In the genomic region with DNA sequence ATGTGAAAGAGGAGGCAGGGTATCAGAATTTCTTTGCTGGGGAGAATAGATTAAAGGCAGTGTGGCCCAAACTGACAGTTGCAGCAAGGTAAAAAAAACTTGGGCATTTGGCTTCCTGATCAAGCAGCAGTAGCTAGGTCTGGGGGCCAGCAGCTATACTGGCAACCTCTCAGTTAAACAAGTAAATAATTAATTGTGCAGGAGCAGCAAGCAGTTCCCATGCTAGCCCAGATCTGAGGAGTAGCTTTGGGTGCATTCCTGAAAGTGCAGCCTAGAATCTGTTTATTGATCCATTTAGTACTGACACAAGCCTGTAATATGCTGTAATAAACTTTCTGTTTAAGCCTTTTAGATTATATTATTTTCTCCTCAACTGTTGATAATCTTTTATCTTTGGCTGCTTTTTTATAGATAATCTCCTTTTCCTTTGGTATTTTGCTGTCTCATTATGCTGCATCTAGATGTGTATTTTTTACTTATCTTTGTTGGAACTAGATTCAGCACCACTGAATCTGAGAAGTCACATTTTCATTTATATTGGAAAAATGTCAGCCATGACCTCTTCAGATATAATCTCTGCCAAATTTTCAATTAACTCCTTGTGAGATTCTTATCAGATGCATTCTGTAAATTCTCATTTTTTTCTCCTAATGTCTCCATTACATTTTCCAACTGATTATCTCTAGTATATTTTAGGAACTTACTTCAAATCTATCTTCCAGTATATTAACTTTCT, we compare ENCODE assay signal across 17 cellular contexts.
"Had no signal": no experiment of that assay in that cellular context is flagged by ENCODE, and none has a peak within 500 bp of the region (broad histone marks: within the 10 kb centered on the region; RNA-seq: fewer than 3 reads in every experiment).

No MANE protein-coding gene starts in this region.

- H3K27me3 ChIP-seq: brain microvascular endothelial cell, heart right ventricle, suprapubic skin had no signal

- H3K27ac ChIP-seq: brain microvascular endothelial cell, epithelial cell of prostate, heart right ventricle, left ventricle myocardium inferior, suprapubic skin had no signal

- ATAC-seq: effector memory CD8-positive, alpha-beta T cell; heart right ventricle; natural killer cell; sciatic nerve; stimulated activated naive CD8-positive, alpha-beta T cell treated with anti-CD3 and anti-CD28 coated beads, Interleukin-15, Interleukin-2, amounts not matched to agents 100 U/mL and 50 U/mL, for 24 hours; WTC11 had no signal

- H3K36me3 ChIP-seq: brain microvascular endothelial cell, heart right ventricle, left ventricle myocardium inferior, suprapubic skin had no signal

- H3K4me3 ChIP-seq: heart right ventricle, left ventricle myocardium inferior, suprapubic skin had no signal

- H3K4me1 ChIP-seq: left ventricle myocardium inferior, suprapubic skin had no signal

- DNase-seq: activated CD4-positive, alpha-beta memory T cell treated with anti-CD3 and anti-CD28 coated beads, Interleukin-2, amount 10 ng/mL, durations not matched to agents 7 days and 5 days; activated CD4-positive, alpha-beta T cell treated with anti-CD3 and anti-CD28 coated beads for 4 hours; activated gamma-delta T cell; activated T-cell treated with anti-CD3 and anti-CD28 coated beads, Interleukin-2, amount 50 U/mL, for 48 hours; amniotic stem cell; brain microvascular endothelial cell; effector memory CD8-positive, alpha-beta T cell; heart right ventricle; left ventricle myocardium inferior; natural killer cell; nucleus accumbens; stimulated activated naive CD8-positive, alpha-beta T cell treated with anti-CD3 and anti-CD28 coated beads, Interleukin-15, Interleukin-2, amounts not matched to agents 100 U/mL and 50 U/mL, for 24 hours; T-helper 2 cell had no signal
